9 cellular contexts compared by ENCODE assay signal in the genomic region with DNA sequence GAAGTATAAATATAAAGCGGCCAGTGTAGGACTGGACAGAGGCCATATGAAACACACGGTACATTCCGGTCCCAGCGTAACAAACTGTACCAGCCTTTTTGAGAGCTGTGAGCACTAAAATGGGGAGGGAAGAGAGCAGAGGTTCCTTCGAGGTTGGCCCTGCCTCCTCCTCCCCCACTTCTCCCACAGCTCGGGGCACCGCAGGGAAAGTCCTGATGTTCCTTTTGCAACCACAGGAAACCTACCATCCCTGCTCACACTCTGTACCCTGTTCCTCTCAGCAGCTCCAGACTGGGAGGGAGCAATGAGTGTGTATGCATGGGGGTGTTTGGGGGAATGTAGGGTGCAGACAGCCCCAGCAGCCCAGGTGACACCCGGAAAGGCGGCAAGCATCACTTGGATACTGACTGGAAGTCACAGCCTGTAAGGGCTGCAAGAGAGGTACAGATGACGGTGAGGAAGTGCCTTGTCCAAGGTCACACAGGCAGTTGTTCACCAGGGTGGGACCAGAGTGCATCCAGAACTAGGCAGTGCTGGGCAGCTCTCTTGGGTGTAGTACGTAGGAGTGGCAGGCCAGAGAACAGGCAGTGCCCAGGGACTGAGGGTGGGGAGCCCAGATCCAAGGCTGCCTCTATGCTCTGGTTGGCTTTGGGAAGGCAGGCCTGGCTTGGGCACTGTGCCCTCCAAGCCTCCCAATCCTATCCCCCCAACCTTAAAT. TPM values are rescaled to one million over a fixed set of nuclear protein-coding genes. Genes with fewer than 3 reads are reported as not detected.
A peak's percentile ranks its signal among the peaks of the same experiment; 100 is the strongest.
DNase-seq lines count a peak whose midpoint lies in the region; ATAC-seq lines count a peak whose summit lies in the region.
"Had no signal": no experiment of that assay in that cellular context is flagged by ENCODE, and none has a peak within 500 bp of the region (broad histone marks: within the 10 kb centered on the region; RNA-seq: fewer than 3 reads in every experiment).

No MANE protein-coding gene starts in this region.

- H3K9ac ChIP-seq in subcutaneous abdominal adipose tissue (ENCODE audit: low read length in 5 of 5): peak overlapping the region in 2 of 5 donors; percentile 21

- no peaks in the 10 kb centered on the region for H3K27me3 ChIP-seq in subcutaneous abdominal adipose tissue (ENCODE audit: control insufficient read depth in 5 of 5, insufficient read depth in 4 of 5, low read length in 5 of 5)

- H3K4me1 ChIP-seq in subcutaneous abdominal adipose tissue (ENCODE audit: control insufficient read depth in 5 of 5, insufficient read depth in 5 of 5, low read length in 5 of 5): peaks cover 13 to 88% (median 78%) of the 10 kb centered on the region in 5 donors

- peak overlapping the region; percentile 100 for H3K27ac ChIP-seq in angular gyrus (ENCODE audit: low read depth, low read length)
- H3K27ac ChIP-seq in subcutaneous abdominal adipose tissue (ENCODE audit: low read depth, low read length): peak overlapping the region; percentile 90

- intact Hi-C loops in left colon (cut with DNase I, micrococcal nuclease): loop anchor here in 1 of 2 donors (5.0 kb wide), 1 partner anchor 39 kb away; a partner anchor contains a TSS

- ATAC-seq in left colon: peak; percentile 66

- DNase-seq in Kasumi-1 (lab: John Stamatoyannopoulos, UW): peak; percentile 78 to 84
- DNase-seq in left colon: peak; percentile 81 to 97
- no peak for DNase-seq in ecto neural progenitor cell (ENCODE audit: low spot score)
- DNase-seq in iPS-NIHi11 (ENCODE audit: low spot score): no peak
- no peak for DNase-seq in kidney glomerular epithelial cell (lab: John Stamatoyannopoulos, UW)

- H3K36me3 ChIP-seq in subcutaneous abdominal adipose tissue (ENCODE audit: control insufficient read depth in 5 of 5, insufficient read depth in 5 of 5, low read length in 5 of 5): no peaks in the 10 kb centered on the region

- H3K9me3 ChIP-seq in subcutaneous abdominal adipose tissue (ENCODE audit: control insufficient read depth in 5 of 5, low read length in 5 of 5): no peaks in the 10 kb centered on the region

- peak overlapping the region in 2 of 5 donors; percentile 1 to 13 for H3K4me3 ChIP-seq in subcutaneous abdominal adipose tissue (ENCODE audit: low read depth in 1 of 5, low read length in 5 of 5)

RNA-seq across cellular contexts. Expression of a gene that starts 11.0 kb away (rescaled TPM):
- total RNA-seq in left colon: under 1 TPM in 1 of 2 donors, not detected in 1; 0.46 TPM
- total RNA-seq: HT1080 had no signal

RNA-seq across cellular contexts. Expression of a gene that starts 37.2 kb away (rescaled TPM):
- 100 to 1,000 TPM in 1 of 2 donors, 10 to 100 TPM in 1; 40.3 to 252 TPM for total RNA-seq in left colon

RNA-seq across cellular contexts. Expression of a gene that starts 50.5 kb away (rescaled TPM):
- not detected for total RNA-seq in left colon
- total RNA-seq: HT1080, subcutaneous adipose tissue had no signal

RNA-seq across cellular contexts. Expression of a gene that starts 54.9 kb away (rescaled TPM):
- total RNA-seq in left colon: not detected
- total RNA-seq: HT1080, subcutaneous adipose tissue had no signal

Comparison
In these comparisons a context has a peak if more than half of its experiments do, and no peak if none do; other contexts are left out.
1. DNase-seq: peak in Kasumi-1 (2 of 2) and left colon (2 of 2); none in ecto neural progenitor cell (single experiment), iPS-NIHi11 (single experiment) and kidney glomerular epithelial cell (single experiment).